In genomic region chr6:81819767-81820166, GRCh38 we compare ENCODE assay signal across 22 cellular contexts.
DNase-seq lines count a peak whose midpoint lies in the region; ATAC-seq and TF ChIP-seq lines count a peak whose summit lies in the region.
"Had no signal": no experiment of that assay in that cellular context is flagged by ENCODE, and none has a peak within 500 bp of the region (broad histone marks: within the 10 kb centered on the region; RNA-seq: fewer than 3 reads in every experiment).

No MANE protein-coding gene starts in this region.

- TF ChIP-seq CTCF in natural killer cell (IDR thresholded peaks at IDR 0.05), result no peak
- no peak for TF ChIP-seq CTCF in type B pancreatic cell (conservative IDR thresholded peaks at IDR 0.05)
- TF ChIP-seq CTCF in gastroesophageal sphincter (IDR thresholded peaks at IDR 0.05), result no peak

- peak overlapping the region; percentile 47 for H3K4me3 Mint-ChIP-seq in natural killer cell treated with Interleukin-12 subunit alpha and Interleukin-12 subunit beta and Interleukin-15 and Interleukin-18, amount 100 ng/mL, for 72 hours
- H3K4me3 Mint-ChIP-seq in natural killer cell, result no peak overlapping the region
- H3K4me3 Mint-ChIP-seq in naive B cell, result peak overlapping the region in 2 of 8 donors; percentile 14 to 30
- peak overlapping the region; percentile 15 for H3K4me3 Mint-ChIP-seq in type B pancreatic cell
- H3K4me3 Mint-ChIP-seq: CD14-positive monocyte; CD4-positive, alpha-beta T cell; GM23338; H9 had no signal

- WGBS in gastroesophageal sphincter (ENCODE audit: low coverage in 1 of 2), 2 donors, result 94 to 100% methylated on average over 4 of the region's 6 CpGs

- no peak for TF ChIP-seq POLR2A in gastroesophageal sphincter (IDR thresholded peaks at IDR 0.05)

- H3K36me3 ChIP-seq in gastroesophageal sphincter, result no peaks in the 10 kb centered on the region
- H3K36me3 ChIP-seq: BLaER1 treated with 17β-estradiol and CSF1 and Interleukin-3, amounts not matched to agents 10 nM and 100 nM had no signal

- H3K27ac ChIP-seq in gastroesophageal sphincter, result no peak overlapping the region
- H3K27ac ChIP-seq: 22Rv1; BLaER1 treated with 17β-estradiol and CSF1 and Interleukin-3, amounts not matched to agents 10 nM and 100 nM had no signal

- DNase-seq in natural killer cell treated with Interleukin-12 subunit alpha and Interleukin-12 subunit beta and Interleukin-15 and Interleukin-18, amount 100 ng/mL, for 72 hours (ENCODE audit: low spot score), result no peak
- no peak for DNase-seq in natural killer cell
- no peak for DNase-seq in left colon
- no peak for DNase-seq in naive B cell
- DNase-seq in type B pancreatic cell (ENCODE audit: extremely low spot score, unreplicated experiment), result no peak
- DNase-seq in NCI-H226, result no peak
- DNase-seq: CD4-positive, alpha-beta T cell; CD8-positive, alpha-beta memory T cell; DMS 273 treated with DMSO at 0.1 percent for 48 hours; DMS79; EL; GDM1; H9 had no signal

- ATAC-seq in natural killer cell treated with Interleukin-12 subunit alpha and Interleukin-12 subunit beta and Interleukin-15 and Interleukin-18, amount 100 ng/mL, for 72 hours, result no peak
- no peak for ATAC-seq in natural killer cell
- ATAC-seq in left colon, result peak; percentile 51
- ATAC-seq in naive B cell (ENCODE audit: low read depth in 2 of 2), result no peak
- ATAC-seq in HG03571 (IDR thresholded peaks at IDR 0.05; ENCODE audit: unreplicated experiment), result no peak
- no peak for ATAC-seq in gastroesophageal sphincter
- ATAC-seq: GM12878, GM23338, HCT116 had no signal

- no peaks in the 10 kb centered on the region for H3K27me3 Mint-ChIP-seq in natural killer cell treated with Interleukin-12 subunit alpha and Interleukin-12 subunit beta and Interleukin-15 and Interleukin-18, amount 100 ng/mL, for 72 hours
- no peaks in the 10 kb centered on the region for H3K27me3 Mint-ChIP-seq in natural killer cell (ENCODE audit: low read depth in 2 of 2)
- H3K27me3 Mint-ChIP-seq in naive B cell, result peaks cover 0 to 2% (median 0%) of the 10 kb centered on the region in 3 donors
- H3K27me3 Mint-ChIP-seq in type B pancreatic cell, result no peaks in the 10 kb centered on the region
- H3K27me3 Mint-ChIP-seq: B cell; CD4-positive, alpha-beta T cell had no signal

- H3K9me3 Mint-ChIP-seq in natural killer cell treated with Interleukin-12 subunit alpha and Interleukin-12 subunit beta and Interleukin-15 and Interleukin-18, amount 100 ng/mL, for 72 hours, result no peaks in the 10 kb centered on the region
- H3K9me3 Mint-ChIP-seq in natural killer cell (no peaks in the 10 kb centered on the region), naive B cell (no peaks in the 10 kb centered on the region), type B pancreatic cell (peaks cover 5% of the 10 kb centered on the region)
- H3K9me3 Mint-ChIP-seq: CD4-positive, alpha-beta T cell; GM23338; H9 had no signal

- peaks cover 25 to 26% of the 10 kb centered on the region in 2 donors for H3K4me1 Mint-ChIP-seq in natural killer cell treated with Interleukin-12 subunit alpha and Interleukin-12 subunit beta and Interleukin-15 and Interleukin-18, amount 100 ng/mL, for 72 hours (ENCODE audit: low read depth in 2 of 2)
- peaks cover 37 to 40% of the 10 kb centered on the region in 2 donors for H3K4me1 Mint-ChIP-seq in natural killer cell
- H3K4me1 Mint-ChIP-seq in naive B cell, result peaks cover 22 to 45% (median 37%) of the 10 kb centered on the region in 3 donors
- H3K4me1 Mint-ChIP-seq in type B pancreatic cell (ENCODE audit: unreplicated experiment), result peaks cover 45% of the 10 kb centered on the region
- H3K4me1 Mint-ChIP-seq: GM23338, H9 had no signal

- no peak for TF ChIP-seq EP300 in gastroesophageal sphincter (IDR thresholded peaks at IDR 0.05)

- H3K27ac Mint-ChIP-seq in natural killer cell treated with Interleukin-12 subunit alpha and Interleukin-12 subunit beta and Interleukin-15 and Interleukin-18, amount 100 ng/mL, for 72 hours, result peak overlapping the region; percentile 43 to 62
- H3K27ac Mint-ChIP-seq in natural killer cell (peak overlapping the region in 1 of 2 donors; percentile 53), naive B cell (peak overlapping the region in 5 of 6 donors; percentile 27 to 71 (median 50)), type B pancreatic cell (peak overlapping the region; percentile 58)
- H3K27ac Mint-ChIP-seq: B cell; CD4-positive, alpha-beta T cell; GM23338 had no signal

- no peaks in the 10 kb centered on the region for H3K9me3 ChIP-seq in gastroesophageal sphincter
- H3K9me3 ChIP-seq: BLaER1 treated with 17β-estradiol and CSF1 and Interleukin-3, amounts not matched to agents 10 nM and 100 nM had no signal

- H3K27me3 ChIP-seq in gastroesophageal sphincter, result no peaks in the 10 kb centered on the region
- H3K27me3 ChIP-seq: BLaER1 treated with 17β-estradiol and CSF1 and Interleukin-3, amounts not matched to agents 10 nM and 100 nM had no signal

- H3K4me1 ChIP-seq in gastroesophageal sphincter, result no peaks in the 10 kb centered on the region
- H3K4me1 ChIP-seq: BLaER1 treated with 17β-estradiol and CSF1 and Interleukin-3, amounts not matched to agents 10 nM and 100 nM had no signal

- intact Hi-C loops in natural killer cell (cut with micrococcal nuclease), result no loop called here
- intact Hi-C loops in left colon (cut with DNase I, micrococcal nuclease), result no loop called here

- no peak overlapping the region for H3K4me3 ChIP-seq in gastroesophageal sphincter
- H3K4me3 ChIP-seq: BLaER1 treated with 17β-estradiol and CSF1 and Interleukin-3, amounts not matched to agents 10 nM and 100 nM; GM12878; GM23338 had no signal

- H3K36me3 Mint-ChIP-seq in natural killer cell treated with Interleukin-12 subunit alpha and Interleukin-12 subunit beta and Interleukin-15 and Interleukin-18, amount 100 ng/mL, for 72 hours, result no peaks in the 10 kb centered on the region
- no peaks in the 10 kb centered on the region for H3K36me3 Mint-ChIP-seq in natural killer cell
- no peaks in the 10 kb centered on the region for H3K36me3 Mint-ChIP-seq in naive B cell
- H3K36me3 Mint-ChIP-seq in type B pancreatic cell, result no peaks in the 10 kb centered on the region
- H3K36me3 Mint-ChIP-seq: CD8-positive, alpha-beta memory T cell had no signal
